23 cellular contexts compared by ENCODE assay signal in genomic region chrX:130204647-130205046, GRCh38. TPM values are rescaled to one million over a fixed set of nuclear protein-coding genes. Genes with fewer than 3 reads are reported as not detected.
DNase-seq lines count a peak whose midpoint lies in the region; ATAC-seq, FAIRE-seq and TF ChIP-seq lines count a peak whose summit lies in the region.
"Had no signal": no experiment of that assay in that cellular context is flagged by ENCODE, and none has a peak within 500 bp of the region (broad histone marks: within the 10 kb centered on the region; RNA-seq: fewer than 3 reads in every experiment).

No MANE protein-coding gene starts in this region.

- TF ChIP-seq EP300 in HepG2 (IDR thresholded peaks at IDR 0.05; ENCODE audit: low read depth in 2 of 2, low read length in 2 of 2) (no peak), HepG2 (CRISPR knock-in tag; IDR thresholded peaks at IDR 0.05; ENCODE audit: borderline replicate concordance) (no peak)

- no peak for ATAC-seq in HepG2
- no peak for ATAC-seq in right lobe of liver
- no peak for ATAC-seq in pancreas
- ATAC-seq in HG02588 (IDR thresholded peaks at IDR 0.05; ENCODE audit: unreplicated experiment) = no peak
- ATAC-seq: CD8-positive, alpha-beta T cell had no signal

- no peak overlapping the region for H3K27ac ChIP-seq in HepG2 (ENCODE audit: extremely low read length, insufficient read depth, low read length)
- H3K27ac ChIP-seq in right lobe of liver = no peak overlapping the region
- H3K27ac ChIP-seq in keratinocyte (ENCODE audit: control insufficient read depth, insufficient read depth, low read length) = no peak overlapping the region
- H3K27ac ChIP-seq in pancreas = no peak overlapping the region
- H3K27ac ChIP-seq: 22Rv1; BLaER1 treated with 17β-estradiol and CSF1 and Interleukin-3, amounts not matched to agents 10 nM and 100 nM; C4-2B had no signal

- no peak overlapping the region for H2AFZ ChIP-seq in HepG2 (ENCODE audit: low read length)
- no peak overlapping the region for H2AFZ ChIP-seq in keratinocyte (ENCODE audit: control insufficient read depth, low read length)

- no peak for TF ChIP-seq RAD21 in HepG2 (CRISPR knock-in tag; IDR thresholded peaks at IDR 0.05)

- BruUV-seq in HepG2 (replicated peaks; lab: Mats Ljungman, UMichigan) = no TSS peak

- intact Hi-C loops in HepG2 (cut with micrococcal nuclease; ENCODE audit: unreplicated experiment) = no loop called here
- intact Hi-C loops in right lobe of liver (cut with DNase I) = no loop called here
- intact Hi-C loops in pancreas (cut with DNase I) = no loop called here

- H3K4me2 ChIP-seq in HepG2 (ENCODE audit: low read depth, low read length) = no peak overlapping the region
- H3K4me2 ChIP-seq in keratinocyte (ENCODE audit: control insufficient read depth, extremely low read depth, insufficient read depth, low read depth, low read length) = no peak overlapping the region
- H3K4me2 ChIP-seq: BLaER1 treated with 17β-estradiol and CSF1 and Interleukin-3, amounts not matched to agents 10 nM and 100 nM had no signal

- H3K27me3 ChIP-seq in HepG2 (ENCODE audit: control insufficient read depth in 1 of 2, insufficient read depth in 2 of 2, low read length in 2 of 2) (no peaks in the 10 kb centered on the region), right lobe of liver (peaks cover 0 to 4% of the 10 kb centered on the region in 2 donors), keratinocyte (ENCODE audit: control insufficient read depth, extremely low read depth, insufficient read depth, low read length) (no peaks in the 10 kb centered on the region), pancreas (no peaks in the 10 kb centered on the region)

- H4K20me1 ChIP-seq in HepG2 (ENCODE audit: insufficient read depth, low read length) = no peaks in the 10 kb centered on the region
- H4K20me1 ChIP-seq in keratinocyte (ENCODE audit: control insufficient read depth, extremely low read depth, insufficient read depth, low read length) = no peaks in the 10 kb centered on the region

- WGBS in HepG2 (ENCODE audit: low lambda C conversion rate) = 84% methylated on average over 1 of the region's 1 CpG
- WGBS in right lobe of liver (ENCODE audit: insufficient coverage, low coverage, low lambda C conversion rate, missing lambda C conversion rate) = 27% methylated on average over 1 of the region's 1 CpG
- 45 to 90% methylated on average over 1 of the region's 1 CpG for WGBS in pancreas, 2 donors

- H3K9me1 ChIP-seq in keratinocyte (ENCODE audit: control insufficient read depth, extremely low read depth, insufficient read depth, low read length) = no peaks in the 10 kb centered on the region

- in situ Hi-C loops in HepG2 (cut with HindIII; ENCODE audit: extremely low pct_ligation_motif_present, low pct_unique_long_range_greater_than_20kb) = no loop called here

- H3K9me3 ChIP-seq in HepG2 (ENCODE audit: low read length) (no peaks in the 10 kb centered on the region), right lobe of liver (no peaks in the 10 kb centered on the region), keratinocyte (ENCODE audit: control insufficient read depth, low read depth, low read length) (no peaks in the 10 kb centered on the region), pancreas (no peaks in the 10 kb centered on the region)
- H3K9me3 ChIP-seq: BLaER1 treated with 17β-estradiol and CSF1 and Interleukin-3, amounts not matched to agents 10 nM and 100 nM; Caco-2 had no signal

- TF ChIP-seq POLR2A in HepG2 (IDR thresholded peaks at IDR 0.05; ENCODE audit: insufficient read depth in 1 of 2, low read depth in 2 of 2, low read length in 2 of 2) (no peak), right lobe of liver (IDR thresholded peaks at IDR 0.05) (no peak)

- H3K79me2 ChIP-seq in HepG2 (ENCODE audit: insufficient read depth, low read length) = no peaks in the 10 kb centered on the region
- H3K79me2 ChIP-seq in keratinocyte (ENCODE audit: control insufficient read depth, insufficient read depth, low read length) = no peaks in the 10 kb centered on the region

- POLR2A ChIA-PET in HepG2 (lab: Yijun Ruan, JAX) = no interaction called here

- dilution Hi-C loops in keratinocyte (cut with MboI; ENCODE audit: extremely low pct_ligation_motif_present, low sequenced_read_pairs) = no loop called here

- H3K9ac ChIP-seq in HepG2 (ENCODE audit: insufficient read depth, low read depth, low read length) = no peak overlapping the region
- H3K9ac ChIP-seq in keratinocyte (ENCODE audit: control insufficient read depth, extremely low read depth, insufficient read depth, low read length) = no peak overlapping the region
- H3K9ac ChIP-seq: BLaER1 treated with 17β-estradiol and CSF1 and Interleukin-3, amounts not matched to agents 10 nM and 100 nM had no signal

- H3K36me3 ChIP-seq in HepG2 (replicated peaks in 1 of 2; ENCODE audit: control insufficient read depth in 1 of 2, insufficient read depth in 2 of 2, low read length in 2 of 2) = no peaks in the 10 kb centered on the region
- H3K36me3 ChIP-seq in right lobe of liver = no peaks in the 10 kb centered on the region
- H3K36me3 ChIP-seq in keratinocyte (ENCODE audit: control insufficient read depth in 2 of 2, extremely low read depth in 1 of 2, insufficient read depth in 2 of 2, low read length in 2 of 2) = no peaks in the 10 kb centered on the region
- H3K36me3 ChIP-seq in pancreas = no peaks in the 10 kb centered on the region

- CTCF ChIA-PET in HepG2 (lab: Yijun Ruan, JAX; ENCODE audit: low intra/inter-chr PET ratio, low total read pairs) = no interaction called here

- TF ChIP-seq CTCF in HepG2 (CRISPR knock-in tag; IDR thresholded peaks at IDR 0.05) (no peak), right lobe of liver (IDR thresholded peaks at IDR 0.05) (no peak), keratinocyte (optimal IDR thresholded peaks at IDR 0.05 in 1 of 3, IDR thresholded peaks at IDR 0.05 in 1 of 3, conservative IDR thresholded peaks at IDR 0.05 in 1 of 3; ENCODE audit: extremely low read depth in 1 of 3, insufficient read depth in 2 of 3, low read length in 3 of 3) (no peak), pancreas (IDR thresholded peaks at IDR 0.05) (no peak)

- H3K4me1 ChIP-seq in HepG2 (ENCODE audit: insufficient read depth, low read length) (no peaks in the 10 kb centered on the region), right lobe of liver (no peaks in the 10 kb centered on the region), keratinocyte (ENCODE audit: control insufficient read depth, extremely low read depth, insufficient read depth, low read length) (no peaks in the 10 kb centered on the region), pancreas (no peaks in the 10 kb centered on the region)
- H3K4me1 ChIP-seq: Caco-2 had no signal

- FAIRE-seq in HepG2 (lab: Jason Lieb, UNC) = peak; percentile 23
- peak; percentile 26 for FAIRE-seq in keratinocyte (lab: Jason Lieb, UNC)
- peak; percentile 73 for FAIRE-seq in pancreas (lab: Jason Lieb, UNC)
- FAIRE-seq: D721Med, G401.6, GM12891, GM19239 had no signal

- H3K4me3 ChIP-seq in HepG2 (replicated peaks in 1 of 3; ENCODE audit: insufficient read depth in 1 of 3, low read depth in 2 of 3, low read length in 3 of 3) (no peak overlapping the region), right lobe of liver (no peak overlapping the region), keratinocyte (ENCODE audit: control insufficient read depth in 2 of 3, extremely low read depth in 1 of 3, insufficient read depth in 2 of 3, low read depth in 1 of 3, low read length in 3 of 3) (no peak overlapping the region), pancreas (no peak overlapping the region)
- H3K4me3 ChIP-seq: BLaER1 treated with 17β-estradiol and CSF1 and Interleukin-3, amounts not matched to agents 10 nM and 100 nM had no signal

- no peak for DNase-seq in HepG2 (ENCODE audit: low spot score)
- DNase-seq in right lobe of liver = no peak
- DNase-seq in keratinocyte (ENCODE audit: low read depth, low spot score) = no peak
- no peak for DNase-seq in pancreas
- no peak for DNase-seq in AG08395 (ENCODE audit: low spot score)
- DNase-seq in SHP77 treated with DMSO at 0.1 percent for 48 hours (lab: John Stamatoyannopoulos, UW) = no peak
- DNase-seq: ACHN; AML-193; Caco-2; Calu3; CD4-positive, alpha-beta T cell; CD8-positive, alpha-beta T cell; DMS79 treated with DMSO at 0.1 percent for 48 hours; GF-D8 had no signal

RNA-seq across cellular contexts. Expression of gene RAB33A, which starts 32.9 kb away (rescaled TPM):
- not detected in 2 replicates for total RNA-seq in HepG2 (2016; rRNA removed; fragmentation: Illumina TruSeq; extraction: Trizol)
- not detected in 2 replicates for total RNA-seq in HepG2 (2016; cell fraction: cytosol; rRNA removed; fragmentation: Illumina TruSeq; extraction: Trizol; ENCODE audit: low read depth)
- not detected in 2 replicates for total RNA-seq in HepG2 (2016; cell fraction: insoluble cytoplasmic fraction; rRNA removed; fragmentation: Illumina TruSeq; extraction: Trizol)
- not detected in 2 replicates for total RNA-seq in HepG2 (2016; cell fraction: membrane; rRNA removed; fragmentation: Illumina TruSeq; extraction: Trizol)
- not detected in 2 replicates for total RNA-seq in HepG2 (2016; cell fraction: nucleus; rRNA removed; fragmentation: Illumina TruSeq; extraction: Trizol)
- polyA plus RNA-seq in HepG2 (2011; rRNA removed) = 0.18 and 0.26 TPM in 2 replicates
- 0.24 and 0.42 TPM in 2 replicates for polyA plus RNA-seq in HepG2 (2011; cell fraction: cytosol; rRNA removed)
- 0.26 TPM in 1 of 2 replicates, not detected in the other for polyA plus RNA-seq in HepG2 (2011; cell fraction: nucleus; rRNA removed)
- polyA plus RNA-seq in HepG2 (2012) = not detected in 2 replicates
- not detected in 2 replicates for polyA plus RNA-seq in HepG2 (2016; cell fraction: cytosol; fragmentation: Illumina TruSeq; extraction: Trizol; ENCODE audit: low read depth)
- not detected in 2 replicates for polyA plus RNA-seq in HepG2 (2016; cell fraction: insoluble cytoplasmic fraction; fragmentation: Illumina TruSeq; extraction: Trizol; ENCODE audit: low read depth)
- not detected in 2 replicates for polyA plus RNA-seq in HepG2 (2016; cell fraction: membrane; fragmentation: Illumina TruSeq; extraction: Trizol; ENCODE audit: low read depth)
- not detected in 2 replicates for polyA plus RNA-seq in HepG2 (2016; cell fraction: nucleus; fragmentation: Illumina TruSeq; extraction: Trizol; ENCODE audit: insufficient read depth, low read depth)
- polyA minus RNA-seq in HepG2 (2011; rRNA and poly(A)+ RNA removed; ENCODE audit: low replicate concordance) = not detected in 2 replicates
- not detected in 2 replicates for polyA minus RNA-seq in HepG2 (2011; cell fraction: cytosol; rRNA and poly(A)+ RNA removed)
- polyA minus RNA-seq in HepG2 (2011; cell fraction: nucleus; rRNA and poly(A)+ RNA removed) = 0.39 TPM in 1 of 2 replicates, not detected in the other
- total RNA-seq in right lobe of liver = under 1 TPM in 5 of 6 experiments, not detected in 1; 0.20 to 0.81 (median 0.55) TPM
- polyA plus RNA-seq in keratinocyte = 0.09 TPM in 1 of 3 replicates, not detected in the others
- polyA plus RNA-seq in keratinocyte (2011; ENCODE audit: low read depth) = not detected
- 0.05 and 0.07 TPM in 2 replicates for polyA plus RNA-seq in keratinocyte (2011; cell fraction: cytosol; rRNA removed)
- polyA plus RNA-seq in keratinocyte (2011; cell fraction: nucleus; rRNA removed) = 0.19 TPM in 1 of 2 replicates, not detected in the other
- polyA plus RNA-seq in keratinocyte (2012; ENCODE audit: low replicate concordance) = 0.34 TPM in 1 of 2 replicates, not detected in the other
- not detected in 3 replicates for polyA minus RNA-seq in keratinocyte
- not detected for polyA minus RNA-seq in keratinocyte (2011; cell fraction: cytosol; rRNA and poly(A)+ RNA removed)
- polyA minus RNA-seq in keratinocyte (2011; cell fraction: nucleus; rRNA and poly(A)+ RNA removed) = not detected in 2 replicates
- under 1 TPM in 1 of 6 donors, not detected in 5; 0.17 TPM for total RNA-seq in pancreas
- under 1 TPM; 0.23 to 0.38 TPM for polyA plus RNA-seq in pancreas
- total RNA-seq: A172, Caco-2, Calu3 had no signal

RNA-seq across cellular contexts. Expression of gene AIFM1, which starts 39.0 kb away (rescaled TPM):
- 46.9 and 69.3 TPM in 2 replicates for total RNA-seq in HepG2 (2016; rRNA removed; fragmentation: Illumina TruSeq; extraction: Trizol)
- 12.3 and 17.1 TPM in 2 replicates for total RNA-seq in HepG2 (2016; cell fraction: cytosol; rRNA removed; fragmentation: Illumina TruSeq; extraction: Trizol; ENCODE audit: low read depth)
- total RNA-seq in HepG2 (2016; cell fraction: insoluble cytoplasmic fraction; rRNA removed; fragmentation: Illumina TruSeq; extraction: Trizol) = 48.7 and 65.5 TPM in 2 replicates
- 23.7 and 29.4 TPM in 2 replicates for total RNA-seq in HepG2 (2016; cell fraction: membrane; rRNA removed; fragmentation: Illumina TruSeq; extraction: Trizol)
- 47.2 and 56.1 TPM in 2 replicates for total RNA-seq in HepG2 (2016; cell fraction: nucleus; rRNA removed; fragmentation: Illumina TruSeq; extraction: Trizol)
- polyA plus RNA-seq in HepG2 (2011; rRNA removed) = 35.0 and 42.8 TPM in 2 replicates
- 37.1 and 44.4 TPM in 2 replicates for polyA plus RNA-seq in HepG2 (2011; cell fraction: cytosol; rRNA removed)
- 11.8 and 14.9 TPM in 2 replicates for polyA plus RNA-seq in HepG2 (2011; cell fraction: nucleus; rRNA removed)
- 35.1 and 40.3 TPM in 2 replicates for polyA plus RNA-seq in HepG2 (2012)
- 24.7 and 26.6 TPM in 2 replicates for polyA plus RNA-seq in HepG2 (2016; cell fraction: cytosol; fragmentation: Illumina TruSeq; extraction: Trizol; ENCODE audit: low read depth)
- 85.8 and 88.7 TPM in 2 replicates for polyA plus RNA-seq in HepG2 (2016; cell fraction: insoluble cytoplasmic fraction; fragmentation: Illumina TruSeq; extraction: Trizol; ENCODE audit: low read depth)
- 26.3 and 31.8 TPM in 2 replicates for polyA plus RNA-seq in HepG2 (2016; cell fraction: membrane; fragmentation: Illumina TruSeq; extraction: Trizol; ENCODE audit: low read depth)
- 67.7 and 76.4 TPM in 2 replicates for polyA plus RNA-seq in HepG2 (2016; cell fraction: nucleus; fragmentation: Illumina TruSeq; extraction: Trizol; ENCODE audit: insufficient read depth, low read depth)
- polyA minus RNA-seq in HepG2 (2011; rRNA and poly(A)+ RNA removed; ENCODE audit: low replicate concordance) = 13.9 and 27.6 TPM in 2 replicates
- 21.3 and 25.6 TPM in 2 replicates for polyA minus RNA-seq in HepG2 (2011; cell fraction: cytosol; rRNA and poly(A)+ RNA removed)
- polyA minus RNA-seq in HepG2 (2011; cell fraction: nucleus; rRNA and poly(A)+ RNA removed) = 11.3 and 13.1 TPM in 2 replicates
- 10 to 100 TPM; 63.4 to 90.0 (median 76.7) TPM for total RNA-seq in right lobe of liver
- 36.1 to 52.5 TPM (median 47.8 TPM) in 3 replicates for polyA plus RNA-seq in keratinocyte
- 29.2 TPM for polyA plus RNA-seq in keratinocyte (2011; ENCODE audit: low read depth)
- 31.3 and 31.4 TPM in 2 replicates for polyA plus RNA-seq in keratinocyte (2011; cell fraction: cytosol; rRNA removed)
- polyA plus RNA-seq in keratinocyte (2011; cell fraction: nucleus; rRNA removed) = 47.4 and 65.8 TPM in 2 replicates
- 20.9 and 36.2 TPM in 2 replicates for polyA plus RNA-seq in keratinocyte (2012; ENCODE audit: low replicate concordance)
- 10.6 to 34.7 TPM (median 22.2 TPM) in 3 replicates for polyA minus RNA-seq in keratinocyte
- polyA minus RNA-seq in keratinocyte (2011; cell fraction: cytosol; rRNA and poly(A)+ RNA removed) = 21.9 TPM
- 14.1 and 25.9 TPM in 2 replicates for polyA minus RNA-seq in keratinocyte (2011; cell fraction: nucleus; rRNA and poly(A)+ RNA removed)
- 10 to 100 TPM; 12.1 to 19.7 (median 15.3) TPM for total RNA-seq in pancreas
- 10 to 100 TPM; 12.5 to 19.6 TPM for polyA plus RNA-seq in pancreas
